Comparison of ENCODE assay signal across 9 cellular contexts in the genomic region with DNA sequence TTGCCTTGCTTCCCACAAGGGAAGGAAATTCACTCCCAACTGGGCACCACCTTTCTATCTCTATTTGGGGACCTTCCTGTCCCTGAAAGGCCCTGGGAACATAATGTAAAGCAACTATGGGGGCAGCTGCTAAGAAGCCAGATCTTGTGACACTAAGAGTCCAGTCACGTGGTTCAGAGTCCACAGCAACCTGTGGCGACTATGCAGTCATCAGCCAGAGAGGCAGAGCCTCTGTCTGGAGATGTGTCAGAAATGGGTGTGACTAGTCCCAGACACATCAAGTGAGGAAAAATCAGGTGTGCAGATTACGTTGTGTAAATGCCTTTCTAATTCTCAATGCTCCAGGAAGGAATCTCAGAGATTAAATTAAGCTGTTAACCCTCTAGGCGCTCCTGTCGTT. TPM values are rescaled to one million over a fixed set of nuclear protein-coding genes. Genes with fewer than 3 reads are reported as not detected.
DNase-seq lines count a peak whose midpoint lies in the region; ATAC-seq and TF ChIP-seq lines count a peak whose summit lies in the region.
"Had no signal": no experiment of that assay in that cellular context is flagged by ENCODE, and none has a peak within 500 bp of the region (broad histone marks: within the 10 kb centered on the region; RNA-seq: fewer than 3 reads in every experiment).

No MANE protein-coding gene starts in this region.

- H4K20me1 ChIP-seq in mammary epithelial cell (ENCODE audit: insufficient read depth, low read length), result no peaks in the 10 kb centered on the region

- no peak overlapping the region for H2BK15ac ChIP-seq in neuronal stem cell (ENCODE audit: low read length)

- no peak overlapping the region for H3K4me3 Mint-ChIP-seq in stimulated activated memory B cell treated with anti-CD40 and anti-IgM and Interleukin-4, amounts not matched to agents 10 μg/mL and 1 μg/mL and 100 μg/mL, for 72 hours

- H3K27me3 Mint-ChIP-seq in stimulated activated memory B cell treated with anti-CD40 and anti-IgM and Interleukin-4, amounts not matched to agents 10 μg/mL and 1 μg/mL and 100 μg/mL, for 72 hours, result peaks cover 32% of the 10 kb centered on the region

- H3K79me1 ChIP-seq in neuronal stem cell (ENCODE audit: low read depth, low read length), result no peaks in the 10 kb centered on the region

- no peak overlapping the region for H3K23ac ChIP-seq in neuronal stem cell (ENCODE audit: low read depth, low read length, poor library complexity)

- peak overlapping the region; percentile 63 for H3K4me2 ChIP-seq in mammary epithelial cell (ENCODE audit: insufficient read depth, low read depth, low read length)
- peak overlapping the region; percentile 62 for H3K4me2 ChIP-seq in neuronal stem cell (ENCODE audit: insufficient read depth, low read length, poor library complexity, severe bottlenecking)

- H3K9me3 ChIP-seq in mammary epithelial cell (replicated peaks; ENCODE audit: insufficient read depth, low read length) (no peaks in the 10 kb centered on the region), neuronal stem cell (replicated peaks in 1 of 2; ENCODE audit: control insufficient read depth in 2 of 2, insufficient read depth in 1 of 2, low read depth in 1 of 2, low read length in 2 of 2) (peaks cover 0 to 2% of the 10 kb centered on the region in 2 donors)

- BruUV-seq in mammary epithelial cell (replicated peaks; lab: Mats Ljungman, UMichigan), result no TSS peak

- no peak overlapping the region for H3K4ac ChIP-seq in neuronal stem cell (ENCODE audit: low read length)

- intact Hi-C loops in mammary epithelial cell (cut with micrococcal nuclease), result loop anchor here (2.0 kb wide), 1 partner anchor 26 kb away; no protein-coding TSS in a partner anchor

- no peaks in the 10 kb centered on the region for H3K36me3 Mint-ChIP-seq in stimulated activated memory B cell treated with anti-CD40 and anti-IgM and Interleukin-4, amounts not matched to agents 10 μg/mL and 1 μg/mL and 100 μg/mL, for 72 hours

- no peak overlapping the region for H2BK5ac ChIP-seq in neuronal stem cell (ENCODE audit: low read length)

- H4K8ac ChIP-seq in neuronal stem cell (ENCODE audit: low read depth, low read length), result no peak overlapping the region

- dilution Hi-C loops in mammary epithelial cell (cut with HindIII; ENCODE audit: low sequenced_read_pairs), result no loop called here

- no peak overlapping the region for H3K27ac Mint-ChIP-seq in stimulated activated memory B cell treated with anti-CD40 and anti-IgM and Interleukin-4, amounts not matched to agents 10 μg/mL and 1 μg/mL and 100 μg/mL, for 72 hours

- no peaks in the 10 kb centered on the region for H3K79me2 ChIP-seq in mammary epithelial cell (ENCODE audit: insufficient read depth, low read length)

- peaks cover 28% of the 10 kb centered on the region for H3K4me1 Mint-ChIP-seq in stimulated activated memory B cell treated with anti-CD40 and anti-IgM and Interleukin-4, amounts not matched to agents 10 μg/mL and 1 μg/mL and 100 μg/mL, for 72 hours

- H2AK5ac ChIP-seq in neuronal stem cell (ENCODE audit: low read depth, low read length), result no peak overlapping the region

- no peak overlapping the region for H2BK12ac ChIP-seq in neuronal stem cell (ENCODE audit: low read length)

- H2AFZ ChIP-seq in mammary epithelial cell (ENCODE audit: low read depth, low read length) (peak overlapping the region; percentile 79), neuronal stem cell (ENCODE audit: low read length) (no peak overlapping the region)

- no peak overlapping the region for H2BK120ac ChIP-seq in neuronal stem cell (ENCODE audit: low read depth, low read length)

- H3K4me1 ChIP-seq in mammary epithelial cell (ENCODE audit: insufficient read depth, low read length), result peaks cover 12% of the 10 kb centered on the region
- H3K4me1 ChIP-seq in neuronal stem cell (ENCODE audit: control insufficient read depth in 2 of 2, insufficient read depth in 1 of 2, low read depth in 1 of 2, low read length in 2 of 2), result peaks cover 0 to 7% of the 10 kb centered on the region in 2 donors

- CTCF ChIA-PET in mammary epithelial cell (lab: Charles Lee; ENCODE audit: low non-redundant PET), result no interaction called here

- ATAC-seq in GM18868 (IDR thresholded peaks at IDR 0.05; ENCODE audit: unreplicated experiment), result no peak
- no peak for ATAC-seq in stimulated activated memory B cell treated with anti-CD40 and anti-IgM and Interleukin-4, amounts not matched to agents 10 μg/mL and 1 μg/mL and 100 μg/mL, for 72 hours

- H3K27me3 ChIP-seq in mammary epithelial cell (ENCODE audit: insufficient read depth, low read length), result no peaks in the 10 kb centered on the region
- H3K27me3 ChIP-seq in neuronal stem cell (ENCODE audit: control insufficient read depth in 3 of 3, insufficient read depth in 3 of 3, low read depth in 1 of 3, low read length in 3 of 3), result peaks cover 0 to 14% (median 9%) of the 10 kb centered on the region in 3 experiments

- 22% methylated on average over 5 of the region's 5 CpGs for WGBS in mammary epithelial cell (ENCODE audit: low coverage, missing lambda C conversion rate)
- WGBS in neuronal stem cell (ENCODE audit: extremely low coverage in 2 of 2, insufficient read length in 2 of 2, insufficient replicate concordance in 1 of 2), 2 donors, result no CpG with 5 or more reads among the region's 5 CpGs

- H3K14ac ChIP-seq in neuronal stem cell (ENCODE audit: low read length), result no peak overlapping the region

- H3K18ac ChIP-seq in neuronal stem cell (ENCODE audit: low read length), result no peak overlapping the region

- H3K9ac ChIP-seq in mammary epithelial cell (ENCODE audit: insufficient read depth, low read length) (no peak overlapping the region), neuronal stem cell (ENCODE audit: low read depth, low read length, poor library complexity) (no peak overlapping the region)

- in situ Hi-C loops in mammary epithelial cell (cut with MboI; ENCODE audit: low sequenced_read_pairs in 2 of 2), result no loop called here

- no peak for TF ChIP-seq CTCF in mammary epithelial cell (conservative IDR thresholded peaks at IDR 0.05 in 1 of 2, IDR thresholded peaks at IDR 0.05 in 1 of 2; ENCODE audit: extremely low read depth in 1 of 2, insufficient read depth in 1 of 2, low read depth in 1 of 2, low read length in 2 of 2)

- H4K91ac ChIP-seq in neuronal stem cell (ENCODE audit: low read depth, low read length, poor library complexity), result no peak overlapping the region

- H3K4me3 ChIP-seq in mammary epithelial cell (replicated peaks in 1 of 3; ENCODE audit: insufficient read depth in 1 of 3, low read depth in 2 of 3, low read length in 3 of 3), result no peak overlapping the region
- no peak overlapping the region for H3K4me3 ChIP-seq in neuronal stem cell (ENCODE audit: low read length in 2 of 2)

- DNase-seq in NCI-H748 (lab: John Stamatoyannopoulos, UW; ENCODE audit: unreplicated experiment) (peak; percentile 27), NCI-H748 treated with DMSO at 0.1 percent for 48 hours (lab: John Stamatoyannopoulos, UW) (no peak), NCI-H774 (lab: John Stamatoyannopoulos, UW) (peak; percentile 88), mammary epithelial cell (peak; percentile 73), neuronal stem cell (ENCODE audit: low spot score) (no peak), NCI-H1930 (lab: John Stamatoyannopoulos, UW) (no peak)

- peaks cover 6% of the 10 kb centered on the region for H3K9me3 Mint-ChIP-seq in stimulated activated memory B cell treated with anti-CD40 and anti-IgM and Interleukin-4, amounts not matched to agents 10 μg/mL and 1 μg/mL and 100 μg/mL, for 72 hours

- no peaks in the 10 kb centered on the region for H3K36me3 ChIP-seq in mammary epithelial cell (ENCODE audit: insufficient read depth, low read length)
- H3K36me3 ChIP-seq in neuronal stem cell (replicated peaks in 1 of 2; ENCODE audit: control insufficient read depth in 2 of 2, insufficient read depth in 2 of 2, low read length in 2 of 2), result no peaks in the 10 kb centered on the region

- H3K27ac ChIP-seq in mammary epithelial cell (ENCODE audit: insufficient read depth, low read depth, low read length) (no peak overlapping the region), neuronal stem cell (replicated peaks; ENCODE audit: low read length) (no peak overlapping the region)

RNA-seq across cellular contexts. Expression of gene SKAP1, which starts 26.6 kb away (rescaled TPM):
- total RNA-seq in mammary epithelial cell, result not detected
- polyA plus RNA-seq in mammary epithelial cell, result 0.08 TPM
- not detected for polyA minus RNA-seq in mammary epithelial cell
- polyA plus RNA-seq in neuronal stem cell (2013, experiment 1 of 2), result 0.08 TPM
- polyA plus RNA-seq in neuronal stem cell (2013, experiment 2 of 2), result 0.15 TPM
- polyA plus RNA-seq: endothelial cell of umbilical vein had no signal

Comparison
In these comparisons a context has a peak if more than half of its experiments do, and no peak if none do; other contexts are left out.
1. DNase-seq: peak in NCI-H748 (single experiment), NCI-H774 (single experiment) and mammary epithelial cell (single experiment); none in NCI-H748 treated with DMSO at 0.1 percent for 48 hours (single experiment), neuronal stem cell (single experiment) and NCI-H1930 (0 of 2).